ENCODE assay signal across 14 cellular contexts in genomic region chr1:29426701-29427279, GRCh38.
DNase-seq lines count a peak whose midpoint lies in the region; ATAC-seq and TF ChIP-seq lines count a peak whose summit lies in the region.
"Had no signal": no experiment of that assay in that cellular context is flagged by ENCODE, and none has a peak within 500 bp of the region (broad histone marks: within the 10 kb centered on the region; RNA-seq: fewer than 3 reads in every experiment).

No MANE protein-coding gene starts in this region.

- H3K4me3 ChIP-seq in foreskin fibroblast (ENCODE audit: low read depth in 1 of 2, low read length in 2 of 2) = no peak overlapping the region
- H3K4me3 ChIP-seq in Karpas-422 (ENCODE audit: low read length) = no peak overlapping the region
- H3K4me3 ChIP-seq: BLaER1 treated with 17β-estradiol and CSF1 and Interleukin-3, amounts not matched to agents 10 nM and 100 nM; thoracic aorta had no signal

- H3K9me3 ChIP-seq in Karpas-422 (ENCODE audit: low read length) = no peaks in the 10 kb centered on the region
- H3K9me3 ChIP-seq: thoracic aorta had no signal

- peak in 1 of 2 donors; percentile 87 for ATAC-seq in left cardiac atrium
- ATAC-seq in HG03469 (IDR thresholded peaks at IDR 0.05; ENCODE audit: unreplicated experiment) = no peak

- intact Hi-C loops in left cardiac atrium (cut with DNase I) = loop anchor here in 1 of 2 donors (5.0 kb wide), 1 partner anchor 154 kb away; no protein-coding TSS in a partner anchor

- peak; percentile 97 for DNase-seq in DMS153 treated with DMSO at 0.1 percent for 48 hours (lab: John Stamatoyannopoulos, UW; ENCODE audit: unreplicated experiment)
- peak; percentile 93 for DNase-seq in NCI-H1105 (lab: John Stamatoyannopoulos, UW)
- peak; percentile 93 to 97 for DNase-seq in NCI-H524 (lab: John Stamatoyannopoulos, UW)
- DNase-seq in left cardiac atrium = peak; percentile 41
- DNase-seq in foreskin fibroblast = no peak
- DNase-seq in Karpas-422 = no peak
- DNase-seq: H7; occipital lobe; stimulated activated CD4-positive, alpha-beta T cell treated with anti-CD3 and anti-CD28 coated beads, Interleukin-4, amount 100 ng/mL, for 1 hour; stimulated activated CD8-positive, alpha-beta memory T cell treated with anti-CD3 and anti-CD28 coated beads, Interleukin-4, amount 100 ng/mL, for 48 hours; WERI-Rb-1 had no signal

- no peak overlapping the region for H3K4me2 ChIP-seq in Karpas-422 (ENCODE audit: low read depth, low read length, poor library complexity, severe bottlenecking)
- H3K4me2 ChIP-seq: BLaER1 treated with 17β-estradiol and CSF1 and Interleukin-3, amounts not matched to agents 10 nM and 100 nM had no signal

- no peaks in the 10 kb centered on the region for H3K79me2 ChIP-seq in Karpas-422 (ENCODE audit: low read length)

- H4K20me1 ChIP-seq in Karpas-422 (ENCODE audit: insufficient read depth, low read depth, low read length) = no peaks in the 10 kb centered on the region
- H4K20me1 ChIP-seq: BLaER1 treated with 17β-estradiol and CSF1 and Interleukin-3, amounts not matched to agents 10 nM and 100 nM had no signal

- H3K27ac ChIP-seq in Karpas-422 (ENCODE audit: low read length) = no peak overlapping the region
- H3K27ac ChIP-seq: BLaER1 treated with 17β-estradiol and CSF1 and Interleukin-3, amounts not matched to agents 10 nM and 100 nM; thoracic aorta; WERI-Rb-1 had no signal

- no peaks in the 10 kb centered on the region for H3K36me3 ChIP-seq in Karpas-422 (ENCODE audit: insufficient read depth, low read length)
- H3K36me3 ChIP-seq: BLaER1 treated with 17β-estradiol and CSF1 and Interleukin-3, amounts not matched to agents 10 nM and 100 nM; thoracic aorta; WERI-Rb-1 had no signal

- H2AFZ ChIP-seq in Karpas-422 (ENCODE audit: low read length) = no peak overlapping the region

- no peaks in the 10 kb centered on the region for H3K4me1 ChIP-seq in Karpas-422 (ENCODE audit: low read length)

- TF ChIP-seq CTCF in foreskin fibroblast (IDR thresholded peaks at IDR 0.05; ENCODE audit: low read depth, low read length) = no peak

- no peak overlapping the region for H3K9ac ChIP-seq in Karpas-422 (ENCODE audit: low read length)
- H3K9ac ChIP-seq: BLaER1 treated with 17β-estradiol and CSF1 and Interleukin-3, amounts not matched to agents 10 nM and 100 nM had no signal

- no peaks in the 10 kb centered on the region for H3K9me2 ChIP-seq in Karpas-422 (replicated peaks; ENCODE audit: insufficient read depth, low read length)

- no peaks in the 10 kb centered on the region for H3K27me3 ChIP-seq in Karpas-422 (ENCODE audit: low read length)
- H3K27me3 ChIP-seq: BLaER1 treated with 17β-estradiol and CSF1 and Interleukin-3, amounts not matched to agents 10 nM and 100 nM had no signal

Comparison
In these comparisons a context has a peak if more than half of its experiments do, and no peak if none do; other contexts are left out.
1. DNase-seq: peak in DMS153 treated with DMSO at 0.1 percent for 48 hours (single experiment), NCI-H1105 (single experiment), NCI-H524 (2 of 2) and left cardiac atrium (single experiment); none in foreskin fibroblast (0 of 2) and Karpas-422 (single experiment).